Comparison of ENCODE assay signal across 21 cellular contexts in the genomic region with DNA sequence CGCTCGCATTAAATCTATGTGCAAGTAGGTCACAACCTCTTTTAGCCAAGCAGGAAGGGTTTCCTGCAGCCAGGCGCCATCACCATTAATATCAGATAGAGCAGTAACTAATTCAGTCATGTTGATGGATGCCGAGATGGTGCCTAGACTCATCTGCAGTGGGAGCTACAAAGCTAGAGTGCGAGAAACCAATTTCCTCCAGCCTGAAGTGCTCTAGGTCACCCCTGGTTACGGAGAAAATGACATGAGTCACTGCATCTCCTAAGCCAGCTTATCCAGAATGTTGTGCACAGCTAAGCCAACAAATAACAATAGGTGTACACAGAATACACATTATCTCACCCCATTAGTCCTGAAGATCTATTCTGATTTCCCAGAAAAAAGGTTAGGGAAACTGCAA. TPM values are rescaled to one million over a fixed set of nuclear protein-coding genes. Genes with fewer than 3 reads are reported as not detected.
DNase-seq lines count a peak whose midpoint lies in the region; TF ChIP-seq lines count a peak whose summit lies in the region.
"Had no signal": no experiment of that assay in that cellular context is flagged by ENCODE, and none has a peak within 500 bp of the region (broad histone marks: within the 10 kb centered on the region; RNA-seq: fewer than 3 reads in every experiment).

No MANE protein-coding gene starts in this region.

- H3K4me1 Mint-ChIP-seq in activated CD4-positive, alpha-beta T cell treated with anti-CD3 and anti-CD28 coated beads, Interleukin-2, amount 10 ng/mL, durations not matched to agents 24 days and 14 days, result no peaks in the 10 kb centered on the region
- H3K4me1 Mint-ChIP-seq: T-cell, WTC11 had no signal

- intact Hi-C loops in activated CD4-positive, alpha-beta T cell treated with anti-CD3 and anti-CD28 coated beads, Interleukin-2, amount 10 ng/mL, durations not matched to agents 24 days and 14 days (cut with micrococcal nuclease), result no loop called here
- intact Hi-C loops in posterior cingulate gyrus (cut with DNase I), result no loop called here

- H4K20me1 ChIP-seq in SK-N-SH (ENCODE audit: insufficient read depth), result no peaks in the 10 kb centered on the region

- no peak for TF ChIP-seq CTCF in SK-N-SH (IDR thresholded peaks at IDR 0.05)

- no peak overlapping the region for H3K27ac Mint-ChIP-seq in activated CD4-positive, alpha-beta T cell treated with anti-CD3 and anti-CD28 coated beads, Interleukin-2, amount 10 ng/mL, durations not matched to agents 24 days and 14 days
- H3K27ac Mint-ChIP-seq: activated T-helper 2 cell treated with anti-CD3 and anti-CD28 coated beads, Interferon-gamma antibody, Interleukin-2, Interleukin-4, amounts not matched to agents 10 μg/mL and 5 μg/mL and 100 μg/mL, durations not matched to agents 14 hours and 24 hours and 36 hours; HFFc6; T-cell; WTC11 had no signal

- no peak overlapping the region for H3K4me3 Mint-ChIP-seq in activated CD4-positive, alpha-beta T cell treated with anti-CD3 and anti-CD28 coated beads, Interleukin-2, amount 10 ng/mL, durations not matched to agents 24 days and 14 days
- H3K4me3 Mint-ChIP-seq: HFFc6, T-cell, WTC11 had no signal

- H2AFZ ChIP-seq in SK-N-SH (ENCODE audit: low read depth), result no peak overlapping the region
- peak overlapping the region; percentile 66 for H2AFZ ChIP-seq in neuronal stem cell (ENCODE audit: low read length)

- H3K4me2 ChIP-seq in SK-N-SH, result no peak overlapping the region
- H3K4me2 ChIP-seq in neuronal stem cell (ENCODE audit: insufficient read depth, low read length, poor library complexity, severe bottlenecking), result no peak overlapping the region

- no peaks in the 10 kb centered on the region for H3K36me3 ChIP-seq in SK-N-SH (replicated peaks in 1 of 2; ENCODE audit: control insufficient read depth in 1 of 2, insufficient read depth in 2 of 2, low read length in 1 of 2)
- no peaks in the 10 kb centered on the region for H3K36me3 ChIP-seq in neuronal stem cell (replicated peaks in 1 of 2; ENCODE audit: control insufficient read depth in 2 of 2, insufficient read depth in 2 of 2, low read length in 2 of 2)
- H3K36me3 ChIP-seq: ovary, spleen had no signal

- H2BK120ac ChIP-seq in neuronal stem cell (ENCODE audit: low read depth, low read length), result no peak overlapping the region

- no peak overlapping the region for H3K23ac ChIP-seq in neuronal stem cell (ENCODE audit: low read depth, low read length, poor library complexity)

- H3F3A ChIP-seq in SK-N-SH (replicated peaks; ENCODE audit: insufficient read depth), result no peaks in the 10 kb centered on the region

- H3K9ac ChIP-seq in SK-N-SH (no peak overlapping the region), neuronal stem cell (ENCODE audit: low read depth, low read length, poor library complexity) (no peak overlapping the region)

- H3K4me3 ChIP-seq in SK-N-SH (ENCODE audit: low read depth in 2 of 2, low read length in 1 of 2) (no peak overlapping the region), neuronal stem cell (ENCODE audit: low read length in 2 of 2) (no peak overlapping the region)
- H3K4me3 ChIP-seq: ovary, spleen had no signal

- H2BK15ac ChIP-seq in neuronal stem cell (ENCODE audit: low read length), result no peak overlapping the region

- no peaks in the 10 kb centered on the region for H3K79me2 ChIP-seq in SK-N-SH (ENCODE audit: insufficient read depth)

- H3K14ac ChIP-seq in neuronal stem cell (ENCODE audit: low read length), result no peak overlapping the region

- DNase-seq in NCI-H146 (lab: John Stamatoyannopoulos, UW) (peak; percentile 28), NCI-H146 treated with DMSO at 0.1 percent for 48 hours (lab: John Stamatoyannopoulos, UW; ENCODE audit: unreplicated experiment) (no peak), NCI-H1417 (lab: John Stamatoyannopoulos, UW) (peak; percentile 65 to 92 (median 68)), SK-N-SH (peak; percentile 55), neuronal stem cell (ENCODE audit: low spot score) (no peak), SW 1271 (lab: John Stamatoyannopoulos, UW) (no peak), posterior cingulate gyrus (no peak)
- no peak for DNase-seq in activated CD4-positive, alpha-beta T cell treated with anti-CD3 and anti-CD28 coated beads, Interleukin-2, amount 10 ng/mL, durations not matched to agents 24 days and 14 days
- DNase-seq: amygdala; HFFc6; Karpas-422; NCI-H2171; ovary; spleen; stimulated activated naive CD8-positive, alpha-beta T cell treated with anti-CD3 and anti-CD28 coated beads, Interleukin-15, Interleukin-2, amounts not matched to agents 100 U/mL and 50 U/mL, for 24 hours; T-cell had no signal

- POLR2A ChIA-PET in SK-N-SH (lab: Yijun Ruan, JAX), result no interaction called here

- H3K27me3 ChIP-seq in SK-N-SH (ENCODE audit: insufficient read depth) (no peaks in the 10 kb centered on the region), neuronal stem cell (ENCODE audit: control insufficient read depth in 3 of 3, insufficient read depth in 3 of 3, low read depth in 1 of 3, low read length in 3 of 3) (no peaks in the 10 kb centered on the region)
- H3K27me3 ChIP-seq: ovary, spleen had no signal

- CTCF ChIA-PET in SK-N-SH (lab: Yijun Ruan, JAX), result interaction anchor here (1.2 to 2.7 kb wide), 6 partner anchors 28 to 269 kb away, joined by 3 to 10 read pairs (median 6); a partner anchor contains a TSS

- H2BK12ac ChIP-seq in neuronal stem cell (ENCODE audit: low read length), result no peak overlapping the region

- peaks cover 18% of the 10 kb centered on the region for H3K27me3 Mint-ChIP-seq in activated CD4-positive, alpha-beta T cell treated with anti-CD3 and anti-CD28 coated beads, Interleukin-2, amount 10 ng/mL, durations not matched to agents 24 days and 14 days

- H2AK5ac ChIP-seq in neuronal stem cell (ENCODE audit: low read depth, low read length), result no peak overlapping the region

- H3K4me1 ChIP-seq in SK-N-SH (ENCODE audit: control insufficient read depth in 1 of 2, insufficient read depth in 2 of 2, low read depth in 1 of 2, low read length in 1 of 2) (peaks cover 0 to 38% of the 10 kb centered on the region in 2 experiments; a peak in 2 of 4 replicates), neuronal stem cell (ENCODE audit: control insufficient read depth in 2 of 2, insufficient read depth in 1 of 2, low read depth in 1 of 2, low read length in 2 of 2) (peaks cover 15 to 16% of the 10 kb centered on the region in 2 donors)
- H3K4me1 ChIP-seq: spleen had no signal

- no peak overlapping the region for H4K8ac ChIP-seq in neuronal stem cell (ENCODE audit: low read depth, low read length)

- no peak overlapping the region for H3K4ac ChIP-seq in neuronal stem cell (ENCODE audit: low read length)

- no peak overlapping the region for H3K18ac ChIP-seq in neuronal stem cell (ENCODE audit: low read length)

- no peaks in the 10 kb centered on the region for H3K9me3 ChIP-seq in SK-N-SH
- no peaks in the 10 kb centered on the region for H3K9me3 ChIP-seq in neuronal stem cell (replicated peaks in 1 of 2; ENCODE audit: control insufficient read depth in 2 of 2, insufficient read depth in 1 of 2, low read depth in 1 of 2, low read length in 2 of 2)
- H3K9me3 ChIP-seq: ovary, spleen had no signal

- no peaks in the 10 kb centered on the region for H3K9me3 Mint-ChIP-seq in activated CD4-positive, alpha-beta T cell treated with anti-CD3 and anti-CD28 coated beads, Interleukin-2, amount 10 ng/mL, durations not matched to agents 24 days and 14 days
- H3K9me3 Mint-ChIP-seq: activated T-helper 2 cell treated with anti-CD3 and anti-CD28 coated beads, Interferon-gamma antibody, Interleukin-2, Interleukin-4, amounts not matched to agents 10 μg/mL and 5 μg/mL and 100 μg/mL, durations not matched to agents 14 hours and 24 hours and 36 hours; HFFc6; T-cell; WTC11 had no signal

- H4K91ac ChIP-seq in neuronal stem cell (ENCODE audit: low read depth, low read length, poor library complexity), result no peak overlapping the region

- H3K27ac ChIP-seq in SK-N-SH (ENCODE audit: low read depth in 2 of 2, low read length in 1 of 2) (peak overlapping the region in 1 of 2 experiments; percentile 76; a peak in 1 of 4 replicates), neuronal stem cell (replicated peaks; ENCODE audit: low read length) (no peak overlapping the region)
- H3K27ac ChIP-seq: 22Rv1, ovary, spleen had no signal

- no peak overlapping the region for H2BK5ac ChIP-seq in neuronal stem cell (ENCODE audit: low read length)

- no peak for TF ChIP-seq RAD21 in SK-N-SH (IDR thresholded peaks at IDR 0.05; ENCODE audit: low read length)

- WGBS in SK-N-SH (ENCODE audit: low lambda C conversion rate), result 55% methylated on average over 6 of the region's 6 CpGs
- WGBS in neuronal stem cell (ENCODE audit: extremely low coverage in 2 of 2, insufficient read length in 2 of 2, insufficient replicate concordance in 1 of 2), 2 donors, result no CpG with 5 or more reads among the region's 6 CpGs

- H3K79me1 ChIP-seq in neuronal stem cell (ENCODE audit: low read depth, low read length), result no peaks in the 10 kb centered on the region

- TF ChIP-seq EP300 in SK-N-SH (IDR thresholded peaks at IDR 0.05; ENCODE audit: borderline replicate concordance in 1 of 2, low read depth in 1 of 2, low read length in 1 of 2), result peak in 1 of 2 experiments; percentile 63; a peak in 2 of 4 replicates

- no peaks in the 10 kb centered on the region for H3K9me2 ChIP-seq in SK-N-SH

- H3K36me3 Mint-ChIP-seq in activated CD4-positive, alpha-beta T cell treated with anti-CD3 and anti-CD28 coated beads, Interleukin-2, amount 10 ng/mL, durations not matched to agents 24 days and 14 days (ENCODE audit: low read depth), result no peaks in the 10 kb centered on the region
- H3K36me3 Mint-ChIP-seq: T-cell, WTC11 had no signal

TF ChIP-seq in SK-N-SH, 30 proteins besides CTCF, POLR2A, EP300 and RAD21 (continues in another document):
- TF ChIP-seq CHD2 (IDR thresholded peaks at IDR 0.05; ENCODE audit: low read length, partially characterized antibody), result peak; percentile 13
- peak; percentile 62 for TF ChIP-seq RCOR1 (IDR thresholded peaks at IDR 0.05; ENCODE audit: low read length)
- TF ChIP-seq TAF1 (IDR thresholded peaks at IDR 0.05; ENCODE audit: borderline replicate concordance, low read depth, low read length), result no peak
- peak; percentile 31; the same call in 1 of the 2 replicates for TF ChIP-seq GATA2 (CRISPR knock-in tag; IDR thresholded peaks at IDR 0.05)

RNA-seq across cellular contexts. Expression of a gene that starts 36.0 kb away (rescaled TPM):
- polyA plus RNA-seq in SK-N-SH (2012; rRNA removed), result not detected in 2 replicates
- polyA plus RNA-seq in SK-N-SH (2012; cell fraction: cytosol; rRNA removed), result not detected in 2 replicates
- 0.05 TPM in 1 of 2 replicates, not detected in the other for polyA plus RNA-seq in SK-N-SH (2012; cell fraction: nucleus; rRNA removed)
- polyA plus RNA-seq in neuronal stem cell (2013, experiment 1 of 2), result not detected
- polyA plus RNA-seq in neuronal stem cell (2013, experiment 2 of 2), result not detected
- total RNA-seq in activated CD4-positive, alpha-beta T cell treated with anti-CD3 and anti-CD28 coated beads, Interleukin-2, amount 10 ng/mL, durations not matched to agents 24 days and 14 days, result not detected in 2 replicates
- total RNA-seq: activated CD8-positive, alpha-beta memory T cell treated with anti-CD3 and anti-CD28 coated beads for 36 hours; activated T-helper 2 cell treated with anti-CD3 and anti-CD28 coated beads, Interferon-gamma antibody, Interleukin-2, Interleukin-4, amounts not matched to agents 10 μg/mL and 5 μg/mL and 100 μg/mL, durations not matched to agents 14 hours and 24 hours and 36 hours; HFFc6; ovary; spleen; T-cell; WTC11 had no signal
- polyA plus RNA-seq: keratinocyte, ovary, spleen had no signal

RNA-seq across cellular contexts. Expression of a gene that starts 37.1 kb away (rescaled TPM):
- polyA plus RNA-seq in SK-N-SH (2012; rRNA removed), result 7.9 and 11.5 TPM in 2 replicates
- 11.4 and 12.2 TPM in 2 replicates for polyA plus RNA-seq in SK-N-SH (2012; cell fraction: cytosol; rRNA removed)
- polyA plus RNA-seq in SK-N-SH (2012; cell fraction: nucleus; rRNA removed), result 4.1 and 6.8 TPM in 2 replicates
- polyA plus RNA-seq in neuronal stem cell (2013, experiment 1 of 2), result 45.8 TPM
- 46.5 TPM for polyA plus RNA-seq in neuronal stem cell (2013, experiment 2 of 2)
- 24.2 and 24.7 TPM in 2 replicates for total RNA-seq in activated CD4-positive, alpha-beta T cell treated with anti-CD3 and anti-CD28 coated beads, Interleukin-2, amount 10 ng/mL, durations not matched to agents 24 days and 14 days

Comparison
In these comparisons a context has a peak if more than half of its experiments do, and no peak if none do; other contexts are left out.
1. DNase-seq: peak in NCI-H146 (single experiment), NCI-H1417 (3 of 3) and SK-N-SH (single experiment); none in NCI-H146 treated with DMSO at 0.1 percent for 48 hours (single experiment), neuronal stem cell (single experiment), SW 1271 (0 of 2), activated CD4-positive, alpha-beta T cell treated with anti-CD3 and anti-CD28 coated beads, Interleukin-2, amount 10 ng/mL, durations not matched to agents 24 days and 14 days (single experiment) and posterior cingulate gyrus (0 of 10).